8 cellular contexts compared by ENCODE assay signal in genomic region chr3:124928333-124929202, GRCh38. TPM values are rescaled to one million over a fixed set of nuclear protein-coding genes. Genes with fewer than 3 reads are reported as not detected.
A peak's percentile ranks its signal among the peaks of the same experiment; 100 is the strongest.
DNase-seq lines count a peak whose midpoint lies in the region; ATAC-seq and TF ChIP-seq lines count a peak whose summit lies in the region.

No MANE protein-coding gene starts in this region.

- intact Hi-C loops in lower lobe of right lung (cut with DNase I) = no loop called here

- no peaks in the 10 kb centered on the region for H3K36me3 ChIP-seq in lower lobe of right lung

- H3K27me3 ChIP-seq in lower lobe of right lung (ENCODE audit: low read depth) = no peaks in the 10 kb centered on the region

- no peaks in the 10 kb centered on the region for H3K4me1 ChIP-seq in lower lobe of right lung

- no peaks in the 10 kb centered on the region for H3K9me3 ChIP-seq in lower lobe of right lung

- no peak overlapping the region for H3K4me3 ChIP-seq in coronary artery
- H3K4me3 ChIP-seq in lower lobe of right lung = no peak overlapping the region

- peak; percentile 41 for DNase-seq in NCI-H2227 (lab: John Stamatoyannopoulos, UW; ENCODE audit: unreplicated experiment)
- DNase-seq in activated CD4-positive, alpha-beta T cell treated with anti-CD3 and anti-CD28 coated beads for 1 hour = peak; percentile 31
- no peak for DNase-seq in coronary artery (ENCODE audit: low spot score)
- DNase-seq in lower lobe of right lung = no peak
- DNase-seq in stimulated activated CD8-positive, alpha-beta memory T cell treated with anti-CD3 and anti-CD28 coated beads, Interleukin-15, amount 100 ng/mL, for 24 hours (ENCODE audit: low read depth) = peak; percentile 10

- peak; percentile 70 to 76 for ATAC-seq in lower lobe of right lung
- ATAC-seq in GM21390 (IDR thresholded peaks at IDR 0.05; ENCODE audit: unreplicated experiment) = no peak

- H3K27ac ChIP-seq in 22Rv1 (no peak overlapping the region), coronary artery (no peak overlapping the region), lower lobe of right lung (no peak overlapping the region)

- TF ChIP-seq CTCF in 22Rv1 (IDR thresholded peaks at IDR 0.05) (peak; percentile 91), GM12874 (IDR thresholded peaks at IDR 0.05; ENCODE audit: insufficient read depth, low read depth, low read length) (peak; percentile 55), coronary artery (IDR thresholded peaks at IDR 0.05) (peak; percentile 55), lower lobe of right lung (IDR thresholded peaks at IDR 0.05) (peak; percentile 76)

RNA-seq across cellular contexts. Expression of gene MUC13, which starts 6.0 kb away (rescaled TPM):
- total RNA-seq in lower lobe of right lung = 0.18 TPM

RNA-seq across cellular contexts. Expression of gene ITGB5, which starts 41.4 kb away (rescaled TPM):
- total RNA-seq in lower lobe of right lung = 93.1 TPM

Comparison
In these comparisons a context has a peak if more than half of its experiments do, and no peak if none do; other contexts are left out.
1. DNase-seq: peak in NCI-H2227 (single experiment), activated CD4-positive, alpha-beta T cell treated with anti-CD3 and anti-CD28 coated beads for 1 hour (single experiment) and stimulated activated CD8-positive, alpha-beta memory T cell treated with anti-CD3 and anti-CD28 coated beads, Interleukin-15, amount 100 ng/mL, for 24 hours (single experiment); none in coronary artery (single experiment) and lower lobe of right lung (single experiment).
2. Peak in every context shown above with its lines, with median percentiles within 50 percentile points of each other: CTCF ChIP-seq.